27 cellular contexts compared by ENCODE assay signal in genomic region chr3:126945891-126946290, GRCh38.
"Had no signal": no experiment of that assay in that cellular context is flagged by ENCODE, and none has a peak within 500 bp of the region (broad histone marks: within the 10 kb centered on the region; RNA-seq: fewer than 3 reads in every experiment).

No MANE protein-coding gene starts in this region.

- H3K9me3 Mint-ChIP-seq: mesothelial cell of epicardium; naive B cell; natural killer cell; nephron progenitor cell; neural progenitor cell; stimulated activated naive B cell treated with anti-CD40 and anti-IgM and Interleukin-4, amounts not matched to agents 10 μg/mL and 1 μg/mL and 100 μg/mL, for 72 hours had no signal

- FAIRE-seq: keratinocyte, small intestine, urothelium cell line had no signal

- H3K4me3 ChIP-seq: heart right ventricle, left lung, lower lobe of right lung, neural progenitor cell, ovary, prostate gland, stomach, testis, thyroid gland, transverse colon, upper lobe of right lung had no signal

- H3K9me3 ChIP-seq: heart right ventricle, left lung, lower lobe of right lung, ovary, prostate gland, stomach, testis, thyroid gland, transverse colon, upper lobe of right lung had no signal

- H3K4me1 ChIP-seq: left lung, lower lobe of right lung, neural progenitor cell, prostate gland, stomach, testis, thyroid gland, transverse colon, upper lobe of right lung had no signal

- H3K27ac ChIP-seq: heart right ventricle, left lung, lower lobe of right lung, neural progenitor cell, ovary, prostate gland, stomach, testis, thyroid gland, transverse colon, upper lobe of right lung had no signal

- H3K4me1 Mint-ChIP-seq: mesothelial cell of epicardium had no signal

- H3K9ac ChIP-seq: neural progenitor cell had no signal

- H2AFZ ChIP-seq: neural progenitor cell had no signal

- DNase-seq: heart right ventricle; hippocampal formation; left colon; lower lobe of right lung; mammary epithelial cell; naive B cell; natural killer cell; nephron progenitor cell; ovary; right cardiac atrium; small intestine; stimulated activated CD4-positive, alpha-beta T cell treated with anti-CD3 and anti-CD28 coated beads, Interleukin-1b, Interleukin-23, amount 100 ng/mL, for 48 hours; stimulated activated CD4-positive, alpha-beta T cell treated with anti-CD3 and anti-CD28 coated beads, Interleukin-4, amount 100 ng/mL, for 1 hour; stimulated activated naive B cell treated with anti-CD40 and anti-IgM and Interleukin-4, amounts not matched to agents 10 μg/mL and 1 μg/mL and 100 μg/mL, for 72 hours; stimulated activated naive CD8-positive, alpha-beta T cell treated with anti-CD3 and anti-CD28 coated beads, Interleukin-15, Interleukin-2, amounts not matched to agents 100 U/mL and 50 U/mL, for 24 hours; stomach; testis; thyroid gland; transverse colon; upper lobe of right lung had no signal

- ATAC-seq: heart right ventricle; left colon; left lung; lower lobe of right lung; natural killer cell; right cardiac atrium; sciatic nerve; stimulated activated naive B cell treated with anti-CD40 and anti-IgM and Interleukin-4, amounts not matched to agents 10 μg/mL and 1 μg/mL and 100 μg/mL, for 72 hours; stimulated activated naive CD8-positive, alpha-beta T cell treated with anti-CD3 and anti-CD28 coated beads, Interleukin-15, Interleukin-2, amounts not matched to agents 100 U/mL and 50 U/mL, for 24 hours; upper lobe of right lung had no signal

- H3K4me2 ChIP-seq: neural progenitor cell had no signal

- H3K27me3 ChIP-seq: heart right ventricle, left lung, neural progenitor cell, ovary, stomach, testis, thyroid gland, transverse colon, upper lobe of right lung had no signal

- H3K36me3 ChIP-seq: heart right ventricle, left lung, neural progenitor cell, ovary, prostate gland, thyroid gland, transverse colon, upper lobe of right lung had no signal

- H3K27me3 Mint-ChIP-seq: naive B cell had no signal

- H3K27ac Mint-ChIP-seq: mesothelial cell of epicardium; natural killer cell; nephron progenitor cell; neural progenitor cell; stimulated activated naive B cell treated with anti-CD40 and anti-IgM and Interleukin-4, amounts not matched to agents 10 μg/mL and 1 μg/mL and 100 μg/mL, for 72 hours had no signal

- H3K36me3 Mint-ChIP-seq: natural killer cell had no signal

- H3K4me3 Mint-ChIP-seq: mesothelial cell of epicardium; natural killer cell; nephron progenitor cell; neural progenitor cell; stimulated activated naive B cell treated with anti-CD40 and anti-IgM and Interleukin-4, amounts not matched to agents 10 μg/mL and 1 μg/mL and 100 μg/mL, for 72 hours had no signal
